ENCODE assay signal across 15 cellular contexts in the genomic region with DNA sequence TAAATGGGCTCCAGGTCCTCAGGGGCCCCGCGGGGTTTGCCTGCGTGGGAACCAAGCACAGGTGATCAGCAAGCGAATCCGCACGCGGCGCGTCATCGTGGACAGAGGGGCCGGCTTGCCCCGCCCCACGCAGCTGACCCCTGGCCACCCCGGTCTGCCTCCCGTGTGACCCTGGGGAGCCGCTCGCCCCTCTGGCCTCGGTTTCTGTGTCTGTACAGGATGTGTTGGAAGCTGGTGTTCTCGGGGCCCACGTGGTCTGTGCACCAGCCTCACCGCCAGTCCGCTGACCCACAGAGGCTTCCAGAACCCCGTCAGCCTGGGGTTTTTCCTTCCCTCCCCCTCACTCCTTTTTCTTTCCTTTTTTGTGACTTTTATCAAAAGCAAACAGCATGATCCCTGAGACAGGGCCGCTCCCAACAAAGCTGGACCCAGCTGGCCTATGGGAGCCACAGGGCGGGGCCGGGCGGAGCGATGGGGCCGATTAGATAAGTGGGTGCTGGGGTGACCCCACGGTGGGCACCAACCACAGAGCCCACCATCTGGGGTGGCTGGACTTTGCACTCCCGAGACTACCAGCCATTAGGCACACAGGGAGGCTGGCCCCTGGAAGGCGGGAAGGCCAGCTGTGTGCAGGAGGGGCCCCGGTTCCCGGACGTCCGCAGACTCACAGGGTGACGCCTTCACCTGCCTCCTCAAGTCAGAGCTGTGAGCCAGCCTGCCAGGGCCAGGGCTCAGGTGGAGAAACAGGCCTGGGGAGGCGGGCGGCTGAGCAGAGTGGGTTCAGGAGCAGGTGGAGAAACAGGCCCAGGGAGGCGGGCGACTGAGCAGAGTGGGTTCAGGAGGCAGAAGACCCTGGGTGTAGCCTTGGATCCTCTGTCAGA. TPM values are rescaled to one million over a fixed set of nuclear protein-coding genes. Genes with fewer than 3 reads are reported as not detected.
DNase-seq lines count a peak whose midpoint lies in the region; ATAC-seq and TF ChIP-seq lines count a peak whose summit lies in the region.
"Had no signal": no experiment of that assay in that cellular context is flagged by ENCODE, and none has a peak within 500 bp of the region (broad histone marks: within the 10 kb centered on the region; RNA-seq: fewer than 3 reads in every experiment).

No MANE protein-coding gene starts in this region.

- DNase-seq in T47D (ENCODE audit: low read depth in 1 of 2, low spot score in 1 of 2), result peak; percentile 50 to 65
- no peak for DNase-seq in mammary epithelial cell
- no peak for DNase-seq in WTC11 (ENCODE audit: low spot score)
- peak; percentile 52 to 67 for DNase-seq in left colon
- DNase-seq in NOMO-1 treated with dmso at 0.1 percent for 144 hours (lab: John Stamatoyannopoulos, UW; ENCODE audit: unreplicated experiment), result no peak
- DNase-seq in thyroid gland, result no peak
- DNase-seq: head of caudate nucleus, immature natural killer cell, natural killer cell, NCI-H1436 treated with DMSO at 0.1 percent for 48 hours, NCI-H446 treated with DMSO at 0.1 percent for 48 hours had no signal

- 95% methylated on average over 11 of the region's 41 CpGs for WGBS in mammary epithelial cell (ENCODE audit: low coverage, missing lambda C conversion rate)
- WGBS in thymus, result 94% methylated on average over 41 of the region's 41 CpGs
- WGBS in thyroid gland, 2 donors, result 90 to 92% methylated on average over 26 to 39 of the region's 41 CpGs

- H3K27me3 Mint-ChIP-seq in WTC11 (ENCODE audit: low read depth), result no peaks in the 10 kb centered on the region

- H3K4me1 ChIP-seq in mammary epithelial cell (ENCODE audit: insufficient read depth, low read length) (peaks cover 14% of the 10 kb centered on the region), thymus (ENCODE audit: control insufficient read depth, insufficient read depth, low read length) (no peaks in the 10 kb centered on the region), thyroid gland (no peaks in the 10 kb centered on the region)
- H3K4me1 ChIP-seq: tibial nerve had no signal

- H3K9me3 ChIP-seq in mammary epithelial cell (replicated peaks; ENCODE audit: insufficient read depth, low read length), result no peaks in the 10 kb centered on the region
- no peaks in the 10 kb centered on the region for H3K9me3 ChIP-seq in thymus (ENCODE audit: control insufficient read depth)
- H3K9me3 ChIP-seq in thyroid gland, result no peaks in the 10 kb centered on the region
- H3K9me3 ChIP-seq: tibial nerve had no signal

- no peak overlapping the region for H3K4me3 Mint-ChIP-seq in WTC11
- H3K4me3 Mint-ChIP-seq: immature natural killer cell; natural killer cell; T-helper 1 cell treated with Interleukin-12 subunit alpha and Interleukin-12 subunit beta and Interleukin-4 antibody, amounts not matched to agents 30 μg/mL and 1 μg/mL, for 36 hours had no signal

- H3K79me2 ChIP-seq in mammary epithelial cell (ENCODE audit: insufficient read depth, low read length), result no peaks in the 10 kb centered on the region

- H3K4me3 ChIP-seq in mammary epithelial cell (replicated peaks in 1 of 3; ENCODE audit: insufficient read depth in 1 of 3, low read depth in 2 of 3, low read length in 3 of 3) (no peak overlapping the region), thymus (ENCODE audit: low read length) (no peak overlapping the region), thyroid gland (replicated peaks in 1 of 3) (no peak overlapping the region)
- H3K4me3 ChIP-seq: tibial nerve had no signal

- dilution Hi-C loops in mammary epithelial cell (cut with HindIII; ENCODE audit: low sequenced_read_pairs), result no loop called here

- no TSS peak for BruUV-seq in mammary epithelial cell (replicated peaks; lab: Mats Ljungman, UMichigan)

- no peaks in the 10 kb centered on the region for H3K36me3 Mint-ChIP-seq in WTC11
- H3K36me3 Mint-ChIP-seq: immature natural killer cell, natural killer cell had no signal

- no peak for ATAC-seq in WTC11
- ATAC-seq in left colon, result peak; percentile 75
- ATAC-seq in GM19023 (IDR thresholded peaks at IDR 0.05; ENCODE audit: unreplicated experiment), result no peak
- ATAC-seq: natural killer cell had no signal

- TF ChIP-seq POLR2A in thyroid gland (IDR thresholded peaks at IDR 0.05), result no peak

- POLR2A ChIA-PET in WTC11 (lab: Charles Lee), result interaction anchor here (0.6 kb wide), 1 partner anchor 9 kb away, joined by 5 read pairs; no protein-coding TSS in a partner anchor

- no peaks in the 10 kb centered on the region for H3K36me3 ChIP-seq in mammary epithelial cell (ENCODE audit: insufficient read depth, low read length)
- H3K36me3 ChIP-seq in thymus (ENCODE audit: control insufficient read depth, insufficient read depth), result peaks cover 17% of the 10 kb centered on the region
- H3K36me3 ChIP-seq in thyroid gland, result no peaks in the 10 kb centered on the region
- H3K36me3 ChIP-seq: tibial nerve had no signal

- no peak overlapping the region for H3K4me2 ChIP-seq in mammary epithelial cell (ENCODE audit: insufficient read depth, low read depth, low read length)

- H3K27ac Mint-ChIP-seq in WTC11, result peak overlapping the region; percentile 23; the same call in 1 of the 2 replicates
- H3K27ac Mint-ChIP-seq: T-helper 1 cell treated with Interleukin-12 subunit alpha and Interleukin-12 subunit beta and Interleukin-4 antibody, amounts not matched to agents 30 μg/mL and 1 μg/mL, for 36 hours had no signal

- CTCF ChIA-PET in mammary epithelial cell (lab: Charles Lee; ENCODE audit: low non-redundant PET), result no interaction called here
- CTCF ChIA-PET in WTC11 (lab: Charles Lee), result interaction anchor here (1.5 kb wide), 1 partner anchor 72 kb away, joined by 6 read pairs; no protein-coding TSS in a partner anchor

- no peaks in the 10 kb centered on the region for H3K9me3 Mint-ChIP-seq in WTC11
- H3K9me3 Mint-ChIP-seq: immature natural killer cell; natural killer cell; T-helper 1 cell treated with Interleukin-12 subunit alpha and Interleukin-12 subunit beta and Interleukin-4 antibody, amounts not matched to agents 30 μg/mL and 1 μg/mL, for 36 hours had no signal

- H3K9ac ChIP-seq in mammary epithelial cell (ENCODE audit: insufficient read depth, low read length), result no peak overlapping the region

- intact Hi-C loops in mammary epithelial cell (cut with micrococcal nuclease) (no loop called here), left colon (cut with DNase I, micrococcal nuclease) (no loop called here), thyroid gland (cut with DNase I) (no loop called here)

- no peaks in the 10 kb centered on the region for H3K27me3 ChIP-seq in mammary epithelial cell (ENCODE audit: insufficient read depth, low read length)
- no peaks in the 10 kb centered on the region for H3K27me3 ChIP-seq in thymus (ENCODE audit: control insufficient read depth, insufficient read depth)
- no peaks in the 10 kb centered on the region for H3K27me3 ChIP-seq in thyroid gland

- H3K4me1 Mint-ChIP-seq in WTC11, result no peaks in the 10 kb centered on the region

- H3K27ac ChIP-seq in mammary epithelial cell (ENCODE audit: insufficient read depth, low read depth, low read length), result no peak overlapping the region
- peak overlapping the region; percentile 38 for H3K27ac ChIP-seq in thymus (ENCODE audit: low read depth)
- H3K27ac ChIP-seq in thyroid gland, result no peak overlapping the region
- H3K27ac ChIP-seq: tibial nerve had no signal

- H2AFZ ChIP-seq in mammary epithelial cell (ENCODE audit: low read depth, low read length), result no peak overlapping the region

- no peaks in the 10 kb centered on the region for H4K20me1 ChIP-seq in mammary epithelial cell (ENCODE audit: insufficient read depth, low read length)

- TF ChIP-seq CTCF in mammary epithelial cell (conservative IDR thresholded peaks at IDR 0.05 in 1 of 2, IDR thresholded peaks at IDR 0.05 in 1 of 2; ENCODE audit: extremely low read depth in 1 of 2, insufficient read depth in 1 of 2, low read depth in 1 of 2, low read length in 2 of 2), result no peak
- no peak for TF ChIP-seq CTCF in WTC11 (IDR thresholded peaks at IDR 0.05)
- no peak for TF ChIP-seq CTCF in thyroid gland (IDR thresholded peaks at IDR 0.05)

- in situ Hi-C loops in T47D (cut with HindIII; ENCODE audit: low pct_unique_long_range_greater_than_20kb, low sequenced_read_pairs), result no loop called here
- in situ Hi-C loops in mammary epithelial cell (cut with MboI; ENCODE audit: low sequenced_read_pairs in 2 of 2), result no loop called here

TF ChIP-seq in WTC11, 78 proteins besides CTCF, POLR2A, EP300 and RAD21:
- TF ChIP-seq ZNF317 (CRISPR knock-in tag; IDR thresholded peaks at IDR 0.05; ENCODE audit: borderline replicate concordance, low read depth) (no peak), ZSCAN18 (CRISPR knock-in tag; IDR thresholded peaks at IDR 0.05) (no peak), FOXP1 (CRISPR knock-in tag; IDR thresholded peaks at IDR 0.05; ENCODE audit: borderline replicate concordance) (no peak), EMX1 (CRISPR knock-in tag; IDR thresholded peaks at IDR 0.05) (no peak)

RNA-seq across cellular contexts. Expression of gene ZFPM1, which starts 56.0 kb away (rescaled TPM):
- total RNA-seq in mammary epithelial cell (10 to 100 TPM in 1 of 2 donors, 1 to 10 TPM in 1; 2.0 to 14.1 TPM), WTC11 (2021) (8.1 to 9.3 TPM (median 8.5 TPM) in 3 replicates), left colon (10 to 100 TPM in 1 of 2 donors, 1 to 10 TPM in 1; 8.0 to 11.3 TPM), thyroid gland (1 to 10 TPM; 1.9 to 5.3 (median 3.4) TPM)
- polyA plus RNA-seq in mammary epithelial cell (0.90 TPM), thymus (4.2 TPM)
- 0.21 TPM for polyA minus RNA-seq in mammary epithelial cell

Comparison
In these comparisons a context has a peak if more than half of its experiments do, and no peak if none do; other contexts are left out.
1. DNase-seq: peak in T47D (2 of 2) and left colon (2 of 2); none in mammary epithelial cell (single experiment), WTC11 (single experiment), NOMO-1 treated with dmso at 0.1 percent for 144 hours (single experiment) and thyroid gland (0 of 2).